Comparison of ENCODE assay signal across 13 cellular contexts in genomic region chr1:6386371-6386949, GRCh38. TPM values are rescaled to one million over a fixed set of nuclear protein-coding genes. Genes with fewer than 3 reads are reported as not detected.
DNase-seq lines count a peak whose midpoint lies in the region; ATAC-seq and TF ChIP-seq lines count a peak whose summit lies in the region.
"Had no signal": no experiment of that assay in that cellular context is flagged by ENCODE, and none has a peak within 500 bp of the region (broad histone marks: within the 10 kb centered on the region; RNA-seq: fewer than 3 reads in every experiment).

No MANE protein-coding gene starts in this region.

- H3K27me3 ChIP-seq in hepatocyte = no peaks in the 10 kb centered on the region
- no peaks in the 10 kb centered on the region for H3K27me3 ChIP-seq in transverse colon

- no peak for ATAC-seq in GM18861 (IDR thresholded peaks at IDR 0.05; ENCODE audit: unreplicated experiment)
- no peak for ATAC-seq in HG02763 (IDR thresholded peaks at IDR 0.05; ENCODE audit: unreplicated experiment)
- ATAC-seq: T-helper 17 cell had no signal

- H3K4me3 ChIP-seq in astrocyte of the cerebellum (ENCODE audit: low read depth, low read length) (peak overlapping the region; percentile 45), hepatocyte (no peak overlapping the region), transverse colon (no peak overlapping the region)

- no peak overlapping the region for H2AFZ ChIP-seq in hepatocyte

- no peaks in the 10 kb centered on the region for H4K20me1 ChIP-seq in hepatocyte (ENCODE audit: insufficient read depth, poor library complexity, severe bottlenecking)

- no peak overlapping the region for H3K4me3 Mint-ChIP-seq in activated CD4-positive, alpha-beta T cell treated with anti-CD3 and anti-CD28 coated beads, Interleukin-2, amount 10 ng/mL, durations not matched to agents 7 days and 5 days
- H3K4me3 Mint-ChIP-seq: T-helper 17 cell had no signal

- WGBS in hepatocyte (ENCODE audit: low lambda C conversion rate, missing lambda C conversion rate) = 48% methylated on average over 10 of the region's 10 CpGs
- 68 to 74% methylated on average over 8 to 10 of the region's 10 CpGs for WGBS in transverse colon (ENCODE audit: low coverage in 1 of 2), 2 donors

- CTCF ChIA-PET in activated CD4-positive, alpha-beta T cell treated with anti-CD3 and anti-CD28 coated beads, Interleukin-2, amount 10 ng/mL, durations not matched to agents 7 days and 5 days (lab: Charles Lee) = interaction anchor here (1.4 to 2.0 kb wide), 3 partner anchors 19 to 51 kb away, joined by 4 to 5 read pairs (median 4); no protein-coding TSS in a partner anchor

- no peaks in the 10 kb centered on the region for H3K27me3 Mint-ChIP-seq in activated CD4-positive, alpha-beta T cell treated with anti-CD3 and anti-CD28 coated beads, Interleukin-2, amount 10 ng/mL, durations not matched to agents 7 days and 5 days
- H3K27me3 Mint-ChIP-seq: T-helper 17 cell had no signal

- peaks cover 3% of the 10 kb centered on the region for H3K9me3 Mint-ChIP-seq in activated CD4-positive, alpha-beta T cell treated with anti-CD3 and anti-CD28 coated beads, Interleukin-2, amount 10 ng/mL, durations not matched to agents 7 days and 5 days

- H3K9me2 ChIP-seq in hepatocyte (replicated peaks; ENCODE audit: insufficient read depth) = no peaks in the 10 kb centered on the region

- H3K9me3 ChIP-seq in hepatocyte (ENCODE audit: low read depth) (no peaks in the 10 kb centered on the region), transverse colon (no peaks in the 10 kb centered on the region)
- H3K9me3 ChIP-seq: neutrophil had no signal

- peaks cover 18% of the 10 kb centered on the region for H3K36me3 Mint-ChIP-seq in activated CD4-positive, alpha-beta T cell treated with anti-CD3 and anti-CD28 coated beads, Interleukin-2, amount 10 ng/mL, durations not matched to agents 7 days and 5 days (ENCODE audit: low read depth)

- peak overlapping the region; percentile 33 for H3K27ac Mint-ChIP-seq in activated CD4-positive, alpha-beta T cell treated with anti-CD3 and anti-CD28 coated beads, Interleukin-2, amount 10 ng/mL, durations not matched to agents 7 days and 5 days
- H3K27ac Mint-ChIP-seq: T-helper 17 cell had no signal

- no peak for DNase-seq in activated CD4-positive, alpha-beta T cell treated with anti-CD3 and anti-CD28 coated beads, Interleukin-2, amount 10 ng/mL, durations not matched to agents 7 days and 5 days
- no peak for DNase-seq in activated CD4-positive, alpha-beta T cell treated with anti-CD3 and anti-CD28 coated beads for 4 hours
- DNase-seq in astrocyte of the cerebellum (ENCODE audit: low read depth) (no peak), hepatocyte (ENCODE audit: low spot score) (peak; percentile 37), transverse colon (no peak), SKM-1 (lab: John Stamatoyannopoulos, UW; ENCODE audit: unreplicated experiment) (no peak)
- DNase-seq: activated T-cell treated with anti-CD3 and anti-CD28 coated beads, Interleukin-2, amount 50 U/mL, for 1 hour; GDM1; NCI-H524 treated with DMSO at 0.1 percent for 48 hours; T-helper 17 cell had no signal

- H3K36me3 ChIP-seq in hepatocyte (replicated peaks; ENCODE audit: insufficient read depth, low read depth) (no peaks in the 10 kb centered on the region), transverse colon (no peaks in the 10 kb centered on the region)
- H3K36me3 ChIP-seq: neutrophil had no signal

- H3K4me2 ChIP-seq in hepatocyte = peak overlapping the region; percentile 4

- no peak for TF ChIP-seq EP300 in transverse colon (IDR thresholded peaks at IDR 0.05; ENCODE audit: low read depth)

- intact Hi-C loops in transverse colon (cut with DNase I; ENCODE audit: low total_unique reads) = no loop called here

- H3K79me2 ChIP-seq in hepatocyte = peaks cover 20% of the 10 kb centered on the region

- POLR2A ChIA-PET in activated CD4-positive, alpha-beta T cell treated with anti-CD3 and anti-CD28 coated beads, Interleukin-2, amount 10 ng/mL, durations not matched to agents 7 days and 5 days (lab: Charles Lee) = no interaction called here

- TF ChIP-seq CTCF in astrocyte of the cerebellum (IDR thresholded peaks at IDR 0.05; ENCODE audit: low read depth, low read length, missing control alignments) (no peak), hepatocyte (IDR thresholded peaks at IDR 0.05; ENCODE audit: poor library complexity) (no peak), transverse colon (IDR thresholded peaks at IDR 0.05) (no peak)

- H3K4me1 Mint-ChIP-seq in activated CD4-positive, alpha-beta T cell treated with anti-CD3 and anti-CD28 coated beads, Interleukin-2, amount 10 ng/mL, durations not matched to agents 7 days and 5 days = peaks cover 23% of the 10 kb centered on the region
- H3K4me1 Mint-ChIP-seq: T-helper 17 cell had no signal

- H3K4me1 ChIP-seq in hepatocyte (ENCODE audit: insufficient read depth) = no peaks in the 10 kb centered on the region
- peaks cover 0 to 10% (median 4%) of the 10 kb centered on the region in 4 donors for H3K4me1 ChIP-seq in transverse colon

- peak overlapping the region; percentile 50 for H3K27ac ChIP-seq in hepatocyte
- peak overlapping the region; percentile 64 to 74 (median 68) for H3K27ac ChIP-seq in transverse colon
- H3K27ac ChIP-seq: neutrophil had no signal

- in situ Hi-C loops in astrocyte of the cerebellum (cut with HindIII; ENCODE audit: low sequenced_read_pairs) = no loop called here
- in situ Hi-C loops in transverse colon (cut with MboI; ENCODE audit: low pct_ligation_motif_present in 1 of 4, low pct_unique_long_range_greater_than_20kb in 1 of 4, low sequenced_read_pairs in 3 of 4) = no loop called here

- no peak for TF ChIP-seq POLR2A in transverse colon (IDR thresholded peaks at IDR 0.05)

RNA-seq across cellular contexts. Expression of gene ACOT7, which starts 7.1 kb away (rescaled TPM):
- 100 to 1,000 TPM; 101 TPM for total RNA-seq in activated CD4-positive, alpha-beta T cell treated with anti-CD3 and anti-CD28 coated beads, Interleukin-2, amount 10 ng/mL, durations not matched to agents 7 days and 5 days
- total RNA-seq in hepatocyte = 20.3 and 25.8 TPM in 2 replicates
- polyA plus RNA-seq in hepatocyte = 38.1 and 39.9 TPM in 2 replicates
- 10 to 100 TPM in 3 of 4 donors, 1 to 10 TPM in 1; 5.6 to 55.0 (median 31.0) TPM for total RNA-seq in transverse colon

RNA-seq across cellular contexts. Expression of gene HES2, which starts 33.3 kb away (rescaled TPM):
- total RNA-seq in activated CD4-positive, alpha-beta T cell treated with anti-CD3 and anti-CD28 coated beads, Interleukin-2, amount 10 ng/mL, durations not matched to agents 7 days and 5 days = under 1 TPM; 0.21 to 0.30 TPM
- total RNA-seq in hepatocyte = 0.27 and 0.44 TPM in 2 replicates
- 0.36 and 1.2 TPM in 2 replicates for polyA plus RNA-seq in hepatocyte
- total RNA-seq in transverse colon = 10 to 100 TPM; 10.5 to 38.8 (median 25.4) TPM
- total RNA-seq: T-helper 17 cell had no signal

RNA-seq across cellular contexts. Expression of gene ESPN, which starts 38.1 kb away (rescaled TPM):
- total RNA-seq in activated CD4-positive, alpha-beta T cell treated with anti-CD3 and anti-CD28 coated beads, Interleukin-2, amount 10 ng/mL, durations not matched to agents 7 days and 5 days = under 1 TPM; 0.56 to 0.77 TPM
- total RNA-seq in hepatocyte = 21.4 and 31.1 TPM in 2 replicates
- 48.4 and 65.7 TPM in 2 replicates for polyA plus RNA-seq in hepatocyte
- total RNA-seq in transverse colon = 100 to 1,000 TPM in 3 of 4 donors, 10 to 100 TPM in 1; 40.2 to 368 (median 157) TPM

Comparison
In these comparisons a context has a peak if more than half of its experiments do, and no peak if none do; other contexts are left out.
1. RNA of gene ESPN, which starts 38.1 kb away (total RNA-seq): 40.2 to 368 TPM in transverse colon and 21.4 to 31.1 TPM in hepatocyte; 0.56 to 0.77 TPM in activated CD4-positive, alpha-beta T cell treated with anti-CD3 and anti-CD28 coated beads, Interleukin-2, amount 10 ng/mL, durations not matched to agents 7 days and 5 days; every median in the first group is over 10 times any median in the second.